ENCODE assay signal across 24 cellular contexts in the genomic region with DNA sequence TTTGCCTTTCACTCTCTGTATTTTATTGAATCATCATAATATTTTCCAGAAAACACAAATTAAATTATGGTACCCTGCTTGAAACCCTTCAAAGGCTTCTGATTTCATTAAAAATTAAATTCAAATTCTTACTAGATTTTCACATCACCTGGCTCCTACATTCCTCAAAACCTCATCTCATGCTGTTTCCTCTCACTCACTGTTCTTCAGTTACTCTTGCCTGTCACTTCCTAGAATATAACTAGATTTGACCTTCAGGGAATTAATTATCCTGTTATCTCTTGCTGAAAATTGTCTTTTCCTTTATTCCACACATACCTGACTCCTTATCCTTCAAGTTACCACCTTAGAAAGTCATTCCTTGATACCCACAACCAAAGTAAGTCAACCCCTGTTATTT.
"Had no signal": no experiment of that assay in that cellular context is flagged by ENCODE, and none has a peak within 500 bp of the region (broad histone marks: within the 10 kb centered on the region; RNA-seq: fewer than 3 reads in every experiment).

No MANE protein-coding gene starts in this region.

- H3K9me3 ChIP-seq: colonic mucosa, esophagus squamous epithelium, gastrocnemius medialis, heart right ventricle, left lung, lower lobe of right lung had no signal

- H3K36me3 ChIP-seq: colonic mucosa, esophagus squamous epithelium, gastrocnemius medialis, heart right ventricle, left lung, lower lobe of right lung had no signal

- H3K27me3 ChIP-seq: colonic mucosa, esophagus squamous epithelium, gastrocnemius medialis, heart right ventricle, left lung had no signal

- FAIRE-seq: endometrium had no signal

- H3K4me3 ChIP-seq: colonic mucosa, esophagus squamous epithelium, gastrocnemius medialis, heart right ventricle, left lung, lower lobe of right lung had no signal

- H3K27ac ChIP-seq: colonic mucosa, epithelial cell of prostate, esophagus squamous epithelium, gastrocnemius medialis, heart right ventricle, left lung, lower lobe of right lung had no signal

- H3K4me1 ChIP-seq: colonic mucosa, esophagus squamous epithelium, gastrocnemius medialis, heart right ventricle, left lung, lower lobe of right lung had no signal

- DNase-seq: colonic mucosa; cortex of kidney; effector CD8-positive, alpha-beta T cell; effector memory CD8-positive, alpha-beta T cell; endodermal cell; erythroblast; esophagus squamous epithelium; foreskin fibroblast; foreskin melanocyte; gastrocnemius medialis; glutamatergic neuron; head of caudate nucleus; heart right ventricle; hippocampal formation; immature natural killer cell; islet precursor cell; left cardiac atrium; left lung; left ventricle myocardium superior; lower lobe of right lung; mesenchymal stem cell; midbrain had no signal
